In genomic region chr19:40605201-40605971, GRCh38 we compare ENCODE assay signal across 8 cellular contexts. TPM values are rescaled to one million over a fixed set of nuclear protein-coding genes. Genes with fewer than 3 reads are reported as not detected.
DNase-seq lines count a peak whose midpoint lies in the region; ATAC-seq, FAIRE-seq and TF ChIP-seq lines count a peak whose summit lies in the region.

No MANE protein-coding gene starts in this region.

- peak overlapping the region; percentile 38 for H2AK9ac ChIP-seq in IMR-90 (replicated peaks; ENCODE audit: low read depth, low read length, poor library complexity)

- 10% methylated on average over 50 of the region's 73 CpGs; no CpG with 5 or more reads in 1 of the 2 experiments for WGBS in IMR-90 (ENCODE audit: extremely low coverage in 2 of 2, insufficient read length in 1 of 2), 2 experiments
- 3% methylated on average over 68 of the region's 73 CpGs for WGBS in prostate gland

- H3K79me1 ChIP-seq in IMR-90 (ENCODE audit: low read depth in 1 of 2, low read length in 2 of 2), result peaks cover 0 to 21% of the 10 kb centered on the region in 2 experiments; a peak in 3 of 4 replicates

- peaks cover 16% of the 10 kb centered on the region for H3K9me1 ChIP-seq in IMR-90 (ENCODE audit: insufficient read depth, low read length)

- in situ Hi-C loops in IMR-90 (cut with MboI; ENCODE audit: low sequenced_read_pairs), result loop anchor here (10.0 kb wide), 1 partner anchor 301 kb away; no protein-coding TSS in a partner anchor
- in situ Hi-C loops in SK-MEL-5 (cut with HindIII; ENCODE audit: low pct_unique_long_range_greater_than_20kb, low sequenced_read_pairs), result no loop called here

- H3K27me3 ChIP-seq in IMR-90 (ENCODE audit: control insufficient read depth, insufficient read depth, low read length) (no peaks in the 10 kb centered on the region), prostate gland (replicated peaks; ENCODE audit: insufficient read depth) (no peaks in the 10 kb centered on the region)

- CTCF ChIA-PET in IMR-90 (lab: Yijun Ruan, JAX), result interaction anchor here (0.9 kb wide), 1 partner anchor 29 kb away, joined by 3 read pairs; no protein-coding TSS in a partner anchor
- CTCF ChIA-PET in activated naive CD4-positive, alpha-beta T cell treated with anti-CD3 and anti-CD28 coated beads, Interleukin-2, amount 10 ng/mL, durations not matched to agents 7 days and 5 days (lab: Charles Lee), result interaction anchor here (0.6 to 6.1 kb wide), 5 partner anchors 11 to 76 kb away, joined by 3 to 72 read pairs (median 3); no protein-coding TSS in a partner anchor

- POLR2A ChIA-PET in IMR-90 (lab: Charles Lee; ENCODE audit: unreplicated experiment), result no interaction called here

- H2BK20ac ChIP-seq in IMR-90 (ENCODE audit: low read depth, low read length), result no peak overlapping the region

- peak overlapping the region; percentile 10; the same call in 1 of the 3 replicates for H2BK15ac ChIP-seq in IMR-90 (ENCODE audit: low read depth, low read length)

- TF ChIP-seq POLR2A in GM12891 (IDR thresholded peaks at IDR 0.05; ENCODE audit: low read depth, low read length) (no peak), IMR-90 (IDR thresholded peaks at IDR 0.05; ENCODE audit: low read depth, low read length) (no peak), prostate gland (IDR thresholded peaks at IDR 0.05) (peak; percentile 70)

- ATAC-seq in IMR-90 (ENCODE audit: low read depth) (no peak), HG02840 (IDR thresholded peaks at IDR 0.05; ENCODE audit: low FRiP score, unreplicated experiment) (no peak)

- no peak for TF ChIP-seq RAD21 in IMR-90 (IDR thresholded peaks at IDR 0.05; ENCODE audit: low read length)

- peak overlapping the region; percentile 52 for H3K4ac ChIP-seq in IMR-90 (ENCODE audit: low read depth, low read length)

- H3K4me3 ChIP-seq in IMR-90 (ENCODE audit: insufficient read depth, low read depth, low read length) (no peak overlapping the region; the same call in 1 of the 2 replicates), prostate gland (peak overlapping the region; percentile 31 to 36)

- peak overlapping the region; percentile 81 for H2AK5ac ChIP-seq in IMR-90 (ENCODE audit: low read depth, low read length)

- H3K36me3 ChIP-seq in IMR-90 (ENCODE audit: control insufficient read depth, insufficient read depth, low read length), result peaks cover 14% of the 10 kb centered on the region; the same call in 1 of the 2 replicates
- H3K36me3 ChIP-seq in prostate gland, result no peaks in the 10 kb centered on the region

- H2AFZ ChIP-seq in IMR-90 (replicated peaks; ENCODE audit: low read length, poor library complexity), result peak overlapping the region; percentile 95

- H3K4me1 Mint-ChIP-seq in activated naive CD4-positive, alpha-beta T cell treated with anti-CD3 and anti-CD28 coated beads, Interleukin-2, amount 10 ng/mL, durations not matched to agents 7 days and 5 days, result peaks cover 91% of the 10 kb centered on the region

- peaks cover 4% of the 10 kb centered on the region for H3K36me3 Mint-ChIP-seq in activated naive CD4-positive, alpha-beta T cell treated with anti-CD3 and anti-CD28 coated beads, Interleukin-2, amount 10 ng/mL, durations not matched to agents 7 days and 5 days

- H3K4me1 ChIP-seq in IMR-90 (ENCODE audit: control insufficient read depth, insufficient read depth, low read length), result peaks cover 20% of the 10 kb centered on the region
- H3K4me1 ChIP-seq in prostate gland (replicated peaks), result peaks cover 18% of the 10 kb centered on the region

- peak overlapping the region; percentile 31; the same call in 1 of the 2 replicates for H3K27ac ChIP-seq in IMR-90 (ENCODE audit: insufficient read depth, low read length)
- H3K27ac ChIP-seq in prostate gland, result peak overlapping the region; percentile 81 to 87

- H3K27me3 Mint-ChIP-seq in activated naive CD4-positive, alpha-beta T cell treated with anti-CD3 and anti-CD28 coated beads, Interleukin-2, amount 10 ng/mL, durations not matched to agents 7 days and 5 days, result peaks cover 38% of the 10 kb centered on the region

- peak overlapping the region; percentile 14; the same call in 1 of the 2 replicates for H4K5ac ChIP-seq in IMR-90 (ENCODE audit: low read depth, low read length)

- no peak overlapping the region for H2BK5ac ChIP-seq in IMR-90 (ENCODE audit: low read depth, low read length, poor library complexity, severe bottlenecking)

- no peaks in the 10 kb centered on the region for H4K20me1 ChIP-seq in IMR-90 (ENCODE audit: insufficient read depth, low read length)

- H3K4me3 Mint-ChIP-seq in activated naive CD4-positive, alpha-beta T cell treated with anti-CD3 and anti-CD28 coated beads, Interleukin-2, amount 10 ng/mL, durations not matched to agents 7 days and 5 days, result peak overlapping the region; percentile 85

- H3K9me3 Mint-ChIP-seq in activated naive CD4-positive, alpha-beta T cell treated with anti-CD3 and anti-CD28 coated beads, Interleukin-2, amount 10 ng/mL, durations not matched to agents 7 days and 5 days, result no peaks in the 10 kb centered on the region

- peak overlapping the region; percentile 16; the same call in 1 of the 2 replicates for H3K9ac ChIP-seq in IMR-90 (ENCODE audit: low read depth, low read length)

- FAIRE-seq in GM12891 (lab: Jason Lieb, UNC), result peak; percentile 70

- H3K14ac ChIP-seq in IMR-90 (replicated peaks; ENCODE audit: low read depth, low read length), result peak overlapping the region; percentile 25; the same call in 1 of the 2 replicates

- peak overlapping the region; percentile 30 for H3K4me2 ChIP-seq in IMR-90 (ENCODE audit: low read depth, low read length)

- H3K9me3 ChIP-seq in IMR-90 (ENCODE audit: control insufficient read depth, insufficient read depth, low read length) (no peaks in the 10 kb centered on the region), prostate gland (no peaks in the 10 kb centered on the region)

- H4K8ac ChIP-seq in IMR-90 (ENCODE audit: low read depth in 2 of 2, low read length in 2 of 2), result peak overlapping the region; percentile 27 to 69; a peak in 3 of 4 replicates

- dilution Hi-C loops in IMR-90 (cut with HindIII; ENCODE audit: low sequenced_read_pairs, unreplicated experiment), result no loop called here

- no peak overlapping the region for H3K56ac ChIP-seq in IMR-90 (ENCODE audit: extremely low read depth, insufficient read depth, low read length)

- H3K27ac Mint-ChIP-seq in activated naive CD4-positive, alpha-beta T cell treated with anti-CD3 and anti-CD28 coated beads, Interleukin-2, amount 10 ng/mL, durations not matched to agents 7 days and 5 days, result peak overlapping the region; percentile 90

- H4K91ac ChIP-seq in IMR-90 (ENCODE audit: insufficient read depth, low read depth, low read length), result peak overlapping the region; percentile 47

- no TSS peak for BruUV-seq in IMR-90 (replicated peaks; lab: Mats Ljungman, UMichigan)

- H3K23ac ChIP-seq in IMR-90 (ENCODE audit: low read depth, low read length), result no peak overlapping the region

- TF ChIP-seq CTCF in IMR-90 (conservative IDR thresholded peaks at IDR 0.05; ENCODE audit: low read depth, low read length), result peak; percentile 23
- peak in 3 of 4 experiments; percentile 37 to 50 (median 45) for TF ChIP-seq CTCF in prostate gland (IDR thresholded peaks at IDR 0.05)

- H2BK120ac ChIP-seq in IMR-90 (ENCODE audit: low read depth, low read length), result peak overlapping the region; percentile 26

- peak; percentile 71 for DNase-seq in GM12891 (ENCODE audit: insufficient read length, low spot score)
- peak; percentile 31 for DNase-seq in IMR-90
- peak; percentile 68 for DNase-seq in SK-MEL-5 (ENCODE audit: low read depth, low spot score)
- peak; percentile 94 for DNase-seq in activated naive CD4-positive, alpha-beta T cell treated with anti-CD3 and anti-CD28 coated beads, Interleukin-2, amount 10 ng/mL, durations not matched to agents 7 days and 5 days
- DNase-seq in cardiac septum (ENCODE audit: low spot score), result peak; percentile 84
- DNase-seq in prostate gland (ENCODE audit: low spot score), result peak; percentile 77
- no peak for DNase-seq in pons (ENCODE audit: low spot score)

- intact Hi-C loops in IMR-90 (cut with micrococcal nuclease), result no loop called here
- intact Hi-C loops in cardiac septum (cut with DNase I), result loop anchor here (2.0 kb wide), 1 partner anchor 29 kb away; no protein-coding TSS in a partner anchor
- intact Hi-C loops in prostate gland (cut with DNase I), result loop anchor here (2.0 to 10.0 kb wide), 2 partner anchors 29 to 141 kb away; partner anchors contain the start of genes BLVRB and SPTBN4

- H3K18ac ChIP-seq in IMR-90 (ENCODE audit: low read depth, low read length), result no peak overlapping the region

TF ChIP-seq in GM12891, 5 proteins besides CTCF, POLR2A, EP300 and RAD21:
- TF ChIP-seq SPI1 (IDR thresholded peaks at IDR 0.05; ENCODE audit: low read depth, low read length) (no peak), POLR2AphosphoS5 (IDR thresholded peaks at IDR 0.05; ENCODE audit: low read depth, low read length) (no peak), PAX5 (IDR thresholded peaks at IDR 0.05; ENCODE audit: insufficient read depth, low read length, severe bottlenecking) (no peak), TAF1 (IDR thresholded peaks at IDR 0.05; ENCODE audit: low read depth, low read length) (no peak)

TF ChIP-seq in IMR-90, 13 proteins besides CTCF, POLR2A, EP300 and RAD21 (continues in another document):
- TF ChIP-seq SMC3 (IDR thresholded peaks at IDR 0.05; ENCODE audit: low read depth, low read length) (no peak), MXI1 (IDR thresholded peaks at IDR 0.05; ENCODE audit: borderline replicate concordance, low read depth, low read length) (no peak), RCOR1 (IDR thresholded peaks at IDR 0.05; ENCODE audit: insufficient replicate concordance, low read length) (no peak), MAFK (IDR thresholded peaks at IDR 0.05; ENCODE audit: low read depth, low read length) (no peak), RFX5 (IDR thresholded peaks at IDR 0.05; ENCODE audit: low read depth, low read length) (no peak)

RNA-seq across cellular contexts. Expression of gene LTBP4, which starts 4.2 kb away (rescaled TPM):
- polyA plus RNA-seq in GM12891 (2012; ENCODE audit: low read depth, missing spikeins), result 15.3 TPM
- 4.4 and 14.7 TPM in 2 replicates for total RNA-seq in IMR-90 (2012; rRNA removed)
- 61.6 and 70.3 TPM in 2 replicates for polyA plus RNA-seq in IMR-90 (2012; rRNA removed)
- 121 and 133 TPM in 2 replicates for polyA plus RNA-seq in IMR-90 (2012; cell fraction: cytosol; rRNA removed)
- polyA plus RNA-seq in IMR-90 (2012; cell fraction: nucleus; rRNA removed; ENCODE audit: low replicate concordance), result 202 and 477 TPM in 2 replicates
- 10.9 and 13.4 TPM in 2 replicates for total RNA-seq in SK-MEL-5 (2014; rRNA removed; shearing (Covaris generic))
- polyA plus RNA-seq in SK-MEL-5 (2015; cell fraction: cytosol; rRNA removed), result 46.6 and 55.1 TPM in 2 replicates
- 316 and 403 TPM in 2 replicates for polyA plus RNA-seq in SK-MEL-5 (2015; cell fraction: nucleus; rRNA removed)
- 216 TPM for total RNA-seq in cardiac septum
- 100 to 1,000 TPM; 160 to 500 TPM for total RNA-seq in prostate gland

RNA-seq across cellular contexts. Expression of gene SHKBP1, which starts 28.7 kb away (rescaled TPM):
- 61.3 TPM for polyA plus RNA-seq in GM12891 (2012; ENCODE audit: low read depth, missing spikeins)
- total RNA-seq in IMR-90 (2012; rRNA removed), result 15.6 and 16.1 TPM in 2 replicates
- polyA plus RNA-seq in IMR-90 (2012; rRNA removed), result 94.0 and 108 TPM in 2 replicates
- 70.5 and 114 TPM in 2 replicates for polyA plus RNA-seq in IMR-90 (2012; cell fraction: cytosol; rRNA removed)
- polyA plus RNA-seq in IMR-90 (2012; cell fraction: nucleus; rRNA removed; ENCODE audit: low replicate concordance), result 124 and 239 TPM in 2 replicates
- total RNA-seq in SK-MEL-5 (2014; rRNA removed; shearing (Covaris generic)), result 17.6 and 21.2 TPM in 2 replicates
- 79.1 and 87.1 TPM in 2 replicates for polyA plus RNA-seq in SK-MEL-5 (2015; cell fraction: cytosol; rRNA removed)
- polyA plus RNA-seq in SK-MEL-5 (2015; cell fraction: nucleus; rRNA removed), result 76.3 and 96.0 TPM in 2 replicates
- 28.6 TPM for total RNA-seq in cardiac septum
- total RNA-seq in prostate gland, result 10 to 100 TPM; 54.6 to 91.6 TPM

Comparison
In these comparisons a context has a peak if more than half of its experiments do, and no peak if none do; other contexts are left out.
1. RNA of gene LTBP4, which starts 4.2 kb away (total RNA-seq): 160 to 500 TPM in prostate gland and 216 TPM in cardiac septum (single experiment); 4.4 to 14.7 TPM in IMR-90 and 10.9 to 13.4 TPM in SK-MEL-5; every median in the first group is over 10 times any median in the second.